8 cellular contexts compared by ENCODE assay signal in the genomic region with DNA sequence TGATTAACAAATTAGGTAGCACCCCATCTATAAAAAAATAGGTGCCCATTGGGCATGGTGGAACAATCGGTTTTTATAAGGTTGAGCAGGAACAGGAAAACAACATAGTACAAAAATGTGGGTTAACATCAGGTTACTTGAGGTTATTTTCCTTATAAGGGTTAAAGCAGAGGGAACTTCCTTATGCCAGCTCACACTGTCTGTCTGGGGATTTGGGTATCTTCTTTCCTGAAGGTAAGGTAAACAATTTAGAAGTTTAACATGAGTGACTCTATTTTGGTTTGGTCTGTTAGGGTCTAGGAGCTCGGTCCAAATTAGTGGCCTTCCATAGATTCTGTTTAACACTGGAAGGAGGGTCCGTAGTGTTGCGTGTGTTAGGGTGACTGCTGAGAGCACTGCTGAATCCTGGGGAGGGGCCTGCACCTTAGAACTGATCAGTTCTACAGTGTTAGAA. TPM values are rescaled to one million over a fixed set of nuclear protein-coding genes. Genes with fewer than 3 reads are reported as not detected.
DNase-seq lines count a peak whose midpoint lies in the region; ATAC-seq and TF ChIP-seq lines count a peak whose summit lies in the region.

No MANE protein-coding gene starts in this region.

- peaks cover 87% of the 10 kb centered on the region for H3K4me1 Mint-ChIP-seq in stimulated activated memory B cell treated with anti-CD40 and anti-IgM and Interleukin-4, amounts not matched to agents 10 μg/mL and 1 μg/mL and 100 μg/mL, for 72 hours

- no peaks in the 10 kb centered on the region for H4K20me1 ChIP-seq in fibroblast of lung (ENCODE audit: control insufficient read depth, extremely low read depth, insufficient read depth, low read length)

- peaks cover 65% of the 10 kb centered on the region for H3K36me3 Mint-ChIP-seq in stimulated activated memory B cell treated with anti-CD40 and anti-IgM and Interleukin-4, amounts not matched to agents 10 μg/mL and 1 μg/mL and 100 μg/mL, for 72 hours

- H3K27ac Mint-ChIP-seq in stimulated activated memory B cell treated with anti-CD40 and anti-IgM and Interleukin-4, amounts not matched to agents 10 μg/mL and 1 μg/mL and 100 μg/mL, for 72 hours = peak overlapping the region; percentile 87

- no peaks in the 10 kb centered on the region for H3K27me3 Mint-ChIP-seq in stimulated activated memory B cell treated with anti-CD40 and anti-IgM and Interleukin-4, amounts not matched to agents 10 μg/mL and 1 μg/mL and 100 μg/mL, for 72 hours

- H3K4me2 ChIP-seq in fibroblast of lung (ENCODE audit: extremely low read depth, insufficient read depth, low read length) = peak overlapping the region; percentile 8

- 63 to 82% (median 73%) methylated on average over 4 of the region's 4 CpGs for WGBS in heart left ventricle, 4 donors

- H3K27me3 ChIP-seq in heart left ventricle (no peaks in the 10 kb centered on the region), Peyer's patch (no peaks in the 10 kb centered on the region), fibroblast of lung (ENCODE audit: control insufficient read depth, insufficient read depth, low read length) (no peaks in the 10 kb centered on the region)

- H3K9me3 ChIP-seq in heart left ventricle (no peaks in the 10 kb centered on the region), Peyer's patch (no peaks in the 10 kb centered on the region), fibroblast of lung (ENCODE audit: control insufficient read depth, insufficient read depth, low read depth, low read length) (no peaks in the 10 kb centered on the region)

- DNase-seq in heart left ventricle = no peak
- DNase-seq in Right ventricle myocardium inferior (ENCODE audit: missing footprints) = no peak
- no peak for DNase-seq in Peyer's patch
- DNase-seq in fibroblast of lung (ENCODE audit: low read depth in 2 of 2) = no peak
- DNase-seq in stimulated activated CD4-positive, alpha-beta T cell treated with anti-CD3 and anti-CD28 coated beads, Interleukin-4, amount 100 ng/mL, for 24 hours = no peak
- DNase-seq in activated effector memory CD4-positive, alpha-beta T cell treated with Interleukin-2 at 50 U/mL for 16 hours = no peak
- no peak for DNase-seq in HuH-7.5 (ENCODE audit: low spot score)

- peak overlapping the region in 10 of 12 donors; percentile 0 to 99 (median 32) for H3K27ac ChIP-seq in heart left ventricle
- peak overlapping the region; percentile 53 to 79 (median 67) for H3K27ac ChIP-seq in Peyer's patch
- H3K27ac ChIP-seq in fibroblast of lung (ENCODE audit: insufficient read depth, low read length) = no peak overlapping the region

- peaks cover 10 to 100% (median 74%) of the 10 kb centered on the region in 12 donors for H3K4me1 ChIP-seq in heart left ventricle
- H3K4me1 ChIP-seq in Peyer's patch = peaks cover 4 to 93% (median 21%) of the 10 kb centered on the region in 4 donors
- H3K4me1 ChIP-seq in fibroblast of lung (ENCODE audit: control insufficient read depth, extremely low read depth, insufficient read depth, low read length) = peaks cover 9% of the 10 kb centered on the region

- intact Hi-C loops in heart left ventricle (cut with DNase I) = loop anchor here in 2 of 10 donors (1.0 to 5.0 kb wide), 2 partner anchors 10 to 32 kb away; no protein-coding TSS in a partner anchor
- intact Hi-C loops in Right ventricle myocardium inferior (cut with DNase I) = loop anchor here (5.0 kb wide), 1 partner anchor 32 kb away; no protein-coding TSS in a partner anchor

- H2AFZ ChIP-seq in fibroblast of lung (ENCODE audit: low read length) = no peak overlapping the region

- H3K4me3 Mint-ChIP-seq in stimulated activated memory B cell treated with anti-CD40 and anti-IgM and Interleukin-4, amounts not matched to agents 10 μg/mL and 1 μg/mL and 100 μg/mL, for 72 hours = peak overlapping the region; percentile 75

- H3K79me2 ChIP-seq in fibroblast of lung (ENCODE audit: control insufficient read depth, insufficient read depth, low read length) = peaks cover 91% of the 10 kb centered on the region

- ATAC-seq in heart left ventricle (peak in 1 of 4 donors; percentile 29), Right ventricle myocardium inferior (no peak)
- ATAC-seq in stimulated activated memory B cell treated with anti-CD40 and anti-IgM and Interleukin-4, amounts not matched to agents 10 μg/mL and 1 μg/mL and 100 μg/mL, for 72 hours = peak; percentile 68

- H3K9me3 Mint-ChIP-seq in stimulated activated memory B cell treated with anti-CD40 and anti-IgM and Interleukin-4, amounts not matched to agents 10 μg/mL and 1 μg/mL and 100 μg/mL, for 72 hours = peaks cover 4% of the 10 kb centered on the region

- TF ChIP-seq POLR2A in heart left ventricle (IDR thresholded peaks at IDR 0.05) = no peak
- TF ChIP-seq POLR2A in Peyer's patch (IDR thresholded peaks at IDR 0.05) = no peak

- H3K4me3 ChIP-seq in heart left ventricle = peak overlapping the region in 1 of 12 donors; percentile 34
- peak overlapping the region in 2 of 4 donors; percentile 20 to 24 for H3K4me3 ChIP-seq in Peyer's patch
- no peak overlapping the region for H3K4me3 ChIP-seq in fibroblast of lung (replicated peaks in 1 of 4; ENCODE audit: control extremely low read depth in 1 of 4, insufficient read depth in 1 of 4, low read depth in 3 of 4, low read length in 4 of 4)

- H3K36me3 ChIP-seq in heart left ventricle = peaks cover 0 to 20% (median 0%) of the 10 kb centered on the region in 9 donors
- no peaks in the 10 kb centered on the region for H3K36me3 ChIP-seq in Peyer's patch
- peaks cover 1% of the 10 kb centered on the region for H3K36me3 ChIP-seq in fibroblast of lung (ENCODE audit: control insufficient read depth, insufficient read depth, low read length)

- H3K9ac ChIP-seq in fibroblast of lung (ENCODE audit: insufficient read depth, low read length) = no peak overlapping the region

- TF ChIP-seq CTCF in heart left ventricle (IDR thresholded peaks at IDR 0.05) (no peak), Peyer's patch (IDR thresholded peaks at IDR 0.05) (no peak), fibroblast of lung (conservative IDR thresholded peaks at IDR 0.05 in 1 of 2, IDR thresholded peaks at IDR 0.05 in 1 of 2; ENCODE audit: low read depth in 1 of 2, low read length in 2 of 2) (no peak)

RNA-seq across cellular contexts. Expression of a gene that starts 14.7 kb away (rescaled TPM):
- total RNA-seq in heart left ventricle (10 to 100 TPM; 28.3 to 76.8 (median 46.4) TPM), Right ventricle myocardium inferior (45.9 TPM), Peyer's patch (100 to 1,000 TPM; 109 to 370 (median 161) TPM), fibroblast of lung (77.8 and 92.5 TPM in 2 replicates)
- polyA plus RNA-seq in heart left ventricle (10 to 100 TPM; 23.1 to 28.7 TPM), fibroblast of lung (36.5 and 41.3 TPM in 2 replicates)
- polyA plus RNA-seq in fibroblast of lung (2012) = 29.4 and 35.1 TPM in 2 replicates
- polyA minus RNA-seq in fibroblast of lung (ENCODE audit: low replicate concordance) = 33.6 and 46.0 TPM in 2 replicates
